ENCODE assay signal across 8 cellular contexts in genomic region chr5:168528521-168529360, GRCh38. TPM values are rescaled to one million over a fixed set of nuclear protein-coding genes. Genes with fewer than 3 reads are reported as not detected.
DNase-seq lines count a peak whose midpoint lies in the region; ATAC-seq and TF ChIP-seq lines count a peak whose summit lies in the region.

Gene FBLL1 (plus strand): TSS chr5:168529305. CDS start chr5:168529505, 200 bp downstream.

- peak within 1 kb of the TSS; percentile 38 for H2AK5ac ChIP-seq in neuronal stem cell (ENCODE audit: low read depth, low read length)

- H3K79me1 ChIP-seq in neuronal stem cell (ENCODE audit: low read depth, low read length): peaks cover 4% of the 10 kb centered on the region

- H3K23ac ChIP-seq in neuronal stem cell (ENCODE audit: low read depth, low read length, poor library complexity): peak within 1 kb of the TSS; percentile 89

- H3K14ac ChIP-seq in neuronal stem cell (ENCODE audit: low read length): peak within 1 kb of the TSS; percentile 95

- intact Hi-C loops in esophagus muscularis mucosa (cut with DNase I): no loop called here

- peak within 1 kb of the TSS; percentile 92 for H3K4me2 ChIP-seq in neuronal stem cell (ENCODE audit: insufficient read depth, low read length, poor library complexity, severe bottlenecking)

- peak within 1 kb of the TSS; percentile 87 for H2AFZ ChIP-seq in neuronal stem cell (ENCODE audit: low read length)

- peak within 1 kb of the TSS; percentile 57 for H3K18ac ChIP-seq in neuronal stem cell (ENCODE audit: low read length)

- peak within 1 kb of the TSS; percentile 26 for H4K8ac ChIP-seq in neuronal stem cell (ENCODE audit: low read depth, low read length)

- DNase-seq in AG04450 (ENCODE audit: low read depth, low spot score) (no peak), HL-60 (ENCODE audit: low read depth in 1 of 2, low spot score in 1 of 2) (peak in 1 of 2 experiments; percentile 28), esophagus muscularis mucosa (ENCODE audit: extremely low spot score) (no peak), neuronal stem cell (ENCODE audit: low spot score) (peak; percentile 81), RKO (ENCODE audit: low spot score) (no peak)
- DNase-seq in activated CD4-positive, alpha-beta T cell treated with anti-CD3 and anti-CD28 coated beads, Interleukin-2, amount 50 U/mL, for 48 hours: peak; percentile 18 to 20

- peaks cover 10% of the 10 kb centered on the region for H3K9me3 ChIP-seq in AG04450 (ENCODE audit: control insufficient read depth, insufficient read depth, low read length)
- H3K9me3 ChIP-seq in esophagus muscularis mucosa: no peaks in the 10 kb centered on the region
- H3K9me3 ChIP-seq in neuronal stem cell (replicated peaks in 1 of 2; ENCODE audit: control insufficient read depth in 2 of 2, insufficient read depth in 1 of 2, low read depth in 1 of 2, low read length in 2 of 2): peaks cover 4 to 6% of the 10 kb centered on the region in 2 donors

- H2BK120ac ChIP-seq in neuronal stem cell (ENCODE audit: low read depth, low read length): no peak within 1 kb of the TSS

- no peak for TF ChIP-seq EP300 in esophagus muscularis mucosa (IDR thresholded peaks at IDR 0.05)

- peak within 1 kb of the TSS; percentile 76 for H4K91ac ChIP-seq in neuronal stem cell (ENCODE audit: low read depth, low read length, poor library complexity)

- H3K27ac ChIP-seq in AG04450 (ENCODE audit: low read depth, low read length) (no peak within 1 kb of the TSS), HL-60 (replicated peaks) (no peak within 1 kb of the TSS), esophagus muscularis mucosa (replicated peaks in 1 of 4) (no peak within 1 kb of the TSS), neuronal stem cell (replicated peaks; ENCODE audit: low read length) (no peak within 1 kb of the TSS)

- no peak within 1 kb of the TSS for H2BK12ac ChIP-seq in neuronal stem cell (ENCODE audit: low read length)

- no peak for TF ChIP-seq POLR2A in esophagus muscularis mucosa (IDR thresholded peaks at IDR 0.05; ENCODE audit: low read depth)

- peak within 1 kb of the TSS; percentile 85 for H3K9ac ChIP-seq in neuronal stem cell (ENCODE audit: low read depth, low read length, poor library complexity)

- no peak within 1 kb of the TSS for H3K4ac ChIP-seq in neuronal stem cell (ENCODE audit: low read length)

- CTCF ChIA-PET in AG04450 (lab: Charles Lee): no interaction called here

- H2BK5ac ChIP-seq in neuronal stem cell (ENCODE audit: low read length): no peak within 1 kb of the TSS

- WGBS in esophagus muscularis mucosa: 31% methylated on average over 16 of the region's 36 CpGs
- no CpG with 5 or more reads among the region's 36 CpGs for WGBS in neuronal stem cell (ENCODE audit: extremely low coverage in 2 of 2, insufficient read length in 2 of 2, insufficient replicate concordance in 1 of 2), 2 donors

- H3K27me3 ChIP-seq in AG04450 (ENCODE audit: control insufficient read depth, insufficient read depth, low read length) (peaks cover 24% of the 10 kb centered on the region), HL-60 (ENCODE audit: insufficient read depth, poor library complexity, severe bottlenecking) (peaks cover 16% of the 10 kb centered on the region), esophagus muscularis mucosa (peaks cover 0 to 52% (median 24%) of the 10 kb centered on the region in 4 donors), neuronal stem cell (ENCODE audit: control insufficient read depth in 3 of 3, insufficient read depth in 3 of 3, low read depth in 1 of 3, low read length in 3 of 3) (peaks cover 0 to 12% (median 6%) of the 10 kb centered on the region in 3 experiments)

- TF ChIP-seq CTCF in AG04450 (IDR thresholded peaks at IDR 0.05; ENCODE audit: low read depth, low read length): no peak
- no peak for TF ChIP-seq CTCF in HL-60 (IDR thresholded peaks at IDR 0.05; ENCODE audit: insufficient read depth, low read length)
- TF ChIP-seq CTCF in esophagus muscularis mucosa (IDR thresholded peaks at IDR 0.05): no peak

- H2BK15ac ChIP-seq in neuronal stem cell (ENCODE audit: low read length): no peak within 1 kb of the TSS

- POLR2A ChIA-PET in AG04450 (lab: Yijun Ruan, JAX): no interaction called here

- ATAC-seq in HG03565 (IDR thresholded peaks at IDR 0.05; ENCODE audit: unreplicated experiment) (no peak), GM19351 (IDR thresholded peaks at IDR 0.05; ENCODE audit: unreplicated experiment) (no peak)

- H3K4me1 ChIP-seq in esophagus muscularis mucosa (peaks cover 3 to 16% (median 13%) of the 10 kb centered on the region in 4 donors), neuronal stem cell (ENCODE audit: control insufficient read depth in 2 of 2, insufficient read depth in 1 of 2, low read depth in 1 of 2, low read length in 2 of 2) (peaks cover 0 to 6% of the 10 kb centered on the region in 2 donors)

- H3K4me3 ChIP-seq in AG04450 (ENCODE audit: low read depth, low read length) (peak within 1 kb of the TSS; percentile 50), HL-60 (replicated peaks; ENCODE audit: insufficient read depth, low read length) (peak within 1 kb of the TSS; percentile 38), esophagus muscularis mucosa (peak within 1 kb of the TSS; percentile 50 to 62 (median 54)), neuronal stem cell (ENCODE audit: low read length in 2 of 2) (peak within 1 kb of the TSS; percentile 48 to 80)

- no peaks in the 10 kb centered on the region for H3K36me3 ChIP-seq in esophagus muscularis mucosa
- no peaks in the 10 kb centered on the region for H3K36me3 ChIP-seq in neuronal stem cell (replicated peaks in 1 of 2; ENCODE audit: control insufficient read depth in 2 of 2, insufficient read depth in 2 of 2, low read length in 2 of 2)

RNA-seq across cellular contexts. Expression of gene FBLL1, which starts in this region (rescaled TPM):
- 0.11 and 0.16 TPM in 2 replicates for polyA plus RNA-seq in AG04450 (2011; rRNA removed)
- 0.46 TPM in 1 of 2 replicates, not detected in the other for polyA minus RNA-seq in AG04450 (2011; rRNA and poly(A)+ RNA removed)
- total RNA-seq in esophagus muscularis mucosa: under 1 TPM in 2 of 4 donors, not detected in 2; 0.29 to 0.33 TPM
- polyA plus RNA-seq in neuronal stem cell (2013, experiment 1 of 2): 1.6 TPM
- 1.2 TPM for polyA plus RNA-seq in neuronal stem cell (2013, experiment 2 of 2)

Comparison
In these comparisons a context has a peak if more than half of its experiments do, and no peak if none do; other contexts are left out.
1. DNase-seq: peak in activated CD4-positive, alpha-beta T cell treated with anti-CD3 and anti-CD28 coated beads, Interleukin-2, amount 50 U/mL, for 48 hours (2 of 2) and neuronal stem cell (single experiment); none in AG04450 (single experiment), esophagus muscularis mucosa (single experiment) and RKO (single experiment).
2. Peak in every context shown above with its lines, with median percentiles within 50 percentile points of each other: H3K4me3 ChIP-seq.